8 cellular contexts compared by ENCODE assay signal in genomic region chr12:108768591-108769500, GRCh38. TPM values are rescaled to one million over a fixed set of nuclear protein-coding genes. Genes with fewer than 3 reads are reported as not detected.
DNase-seq lines count a peak whose midpoint lies in the region; ATAC-seq and TF ChIP-seq lines count a peak whose summit lies in the region.

No MANE protein-coding gene starts in this region.

- CTCF ChIA-PET in AG04450 (lab: Charles Lee), result interaction anchor here (0.7 kb wide), 1 partner anchor 24 kb away, joined by 3 read pairs; no protein-coding TSS in a partner anchor

- H3K27me3 ChIP-seq in AG04450 (ENCODE audit: control insufficient read depth, insufficient read depth, low read length) (peaks cover 8% of the 10 kb centered on the region), RWPE2 (ENCODE audit: insufficient read depth, poor library complexity, severe bottlenecking) (no peaks in the 10 kb centered on the region), esophagus squamous epithelium (no peaks in the 10 kb centered on the region), osteoblast (ENCODE audit: insufficient read depth, low read length) (peaks cover 3% of the 10 kb centered on the region)

- no peaks in the 10 kb centered on the region for H3K79me2 ChIP-seq in osteoblast (ENCODE audit: insufficient read depth, low read length)

- H3K36me3 ChIP-seq in RWPE2 (ENCODE audit: low read depth) (no peaks in the 10 kb centered on the region), esophagus squamous epithelium (no peaks in the 10 kb centered on the region), osteoblast (ENCODE audit: insufficient read depth, low read length) (no peaks in the 10 kb centered on the region)

- WGBS in esophagus squamous epithelium, 2 donors, result 15 to 38% methylated on average over 6 to 14 of the region's 40 CpGs

- POLR2A ChIA-PET in AG04450 (lab: Yijun Ruan, JAX), result no interaction called here

- no peaks in the 10 kb centered on the region for H4K20me1 ChIP-seq in osteoblast (ENCODE audit: insufficient read depth, low read length)

- peak overlapping the region; percentile 70 for H3K4me2 ChIP-seq in osteoblast (ENCODE audit: insufficient read depth, low read length)

- intact Hi-C loops in esophagus squamous epithelium (cut with DNase I), result no loop called here

- peaks cover 4% of the 10 kb centered on the region for H3K4me1 ChIP-seq in RWPE2 (ENCODE audit: insufficient read depth, poor library complexity, severe bottlenecking)
- peaks cover 17 to 44% (median 29%) of the 10 kb centered on the region in 3 donors for H3K4me1 ChIP-seq in esophagus squamous epithelium
- H3K4me1 ChIP-seq in osteoblast (ENCODE audit: insufficient read depth, low read length), result peaks cover 6% of the 10 kb centered on the region

- DNase-seq in AG04450 (ENCODE audit: low read depth, low spot score) (no peak), RWPE2 (ENCODE audit: low spot score) (no peak), esophagus squamous epithelium (lab: John Stamatoyannopoulos, UW) (no peak), osteoblast (ENCODE audit: insufficient read length, low spot score, missing footprints) (peak; percentile 66), dedifferentiated amniotic fluid mesenchymal stem cell (ENCODE audit: extremely low spot score) (no peak), Ammon's horn (ENCODE audit: low spot score) (no peak), GDM1 (lab: John Stamatoyannopoulos, UW) (no peak)

- no peaks in the 10 kb centered on the region; the same call in 1 of the 2 replicates for H3K9me3 ChIP-seq in AG04450 (ENCODE audit: control insufficient read depth, insufficient read depth, low read length)
- no peaks in the 10 kb centered on the region for H3K9me3 ChIP-seq in RWPE2 (ENCODE audit: severe bottlenecking)
- no peaks in the 10 kb centered on the region for H3K9me3 ChIP-seq in esophagus squamous epithelium
- no peaks in the 10 kb centered on the region for H3K9me3 ChIP-seq in osteoblast (ENCODE audit: low read depth, low read length)

- TF ChIP-seq CTCF in AG04450 (IDR thresholded peaks at IDR 0.05; ENCODE audit: low read depth, low read length) (no peak), RWPE2 (IDR thresholded peaks at IDR 0.05; ENCODE audit: poor library complexity, severe bottlenecking) (no peak), esophagus squamous epithelium (IDR thresholded peaks at IDR 0.05) (no peak), osteoblast (IDR thresholded peaks at IDR 0.05; ENCODE audit: extremely low read depth, low read depth, low read length) (no peak)

- H3K27ac ChIP-seq in AG04450 (ENCODE audit: low read depth, low read length), result no peak overlapping the region
- no peak overlapping the region for H3K27ac ChIP-seq in RWPE2 (ENCODE audit: poor library complexity, severe bottlenecking)
- H3K27ac ChIP-seq in esophagus squamous epithelium, result peak overlapping the region in 1 of 4 donors; percentile 21
- H3K27ac ChIP-seq in osteoblast (ENCODE audit: low read depth, low read length), result no peak overlapping the region

- TF ChIP-seq POLR2A in esophagus squamous epithelium (IDR thresholded peaks at IDR 0.05), result no peak

- H3K4me3 ChIP-seq in AG04450 (ENCODE audit: low read depth, low read length), result peak overlapping the region; percentile 29
- H3K4me3 ChIP-seq in RWPE2 (ENCODE audit: severe bottlenecking), result no peak overlapping the region
- H3K4me3 ChIP-seq in esophagus squamous epithelium, result peak overlapping the region in 3 of 4 donors; percentile 9 to 60 (median 21)
- H3K4me3 ChIP-seq in osteoblast (ENCODE audit: insufficient read depth, low read length), result peak overlapping the region; percentile 51

- peak overlapping the region; percentile 47 for H2AFZ ChIP-seq in osteoblast (ENCODE audit: low read length)

- ATAC-seq in GM21529 (IDR thresholded peaks at IDR 0.05; ENCODE audit: unreplicated experiment) (peak; percentile 55), RWPE2 (ENCODE audit: low read depth) (peak; percentile 43; the same call in 2 of the 3 replicates)

RNA-seq across cellular contexts. Expression of gene CORO1C, which starts 37.5 kb away (rescaled TPM):
- 596 and 687 TPM in 2 replicates for polyA plus RNA-seq in AG04450 (2011; rRNA removed)
- 1,327 and 1,683 TPM in 2 replicates for polyA minus RNA-seq in AG04450 (2011; rRNA and poly(A)+ RNA removed)
- total RNA-seq in esophagus squamous epithelium, result 100 to 1,000 TPM in 3 of 4 donors, 10 to 100 TPM in 1; 67.2 to 142 (median 114) TPM
- total RNA-seq in osteoblast, result 228 and 261 TPM in 2 replicates
